ENCODE assay signal across 12 cellular contexts in the genomic region with DNA sequence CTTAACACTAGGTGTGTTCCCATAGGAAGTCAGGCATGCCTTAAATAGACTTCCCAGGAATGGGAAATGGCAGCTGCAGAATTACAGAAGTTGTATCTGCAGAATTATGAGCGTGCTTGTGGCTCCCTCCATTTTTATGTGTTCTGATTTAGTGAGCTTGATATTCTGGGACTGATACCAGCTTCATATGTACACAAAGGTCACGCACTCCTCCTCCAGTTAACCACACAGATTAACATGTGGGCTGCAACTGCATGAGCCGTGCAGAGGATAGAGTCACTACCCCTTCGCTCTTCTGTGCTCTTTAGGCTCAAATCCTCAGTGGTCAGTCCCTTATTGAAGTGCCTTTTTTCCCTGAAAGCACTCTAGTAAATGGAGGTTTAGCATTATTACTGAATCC.
DNase-seq lines count a peak whose midpoint lies in the region; ATAC-seq lines count a peak whose summit lies in the region.
"Had no signal": no experiment of that assay in that cellular context is flagged by ENCODE, and none has a peak within 500 bp of the region (broad histone marks: within the 10 kb centered on the region; RNA-seq: fewer than 3 reads in every experiment).

No MANE protein-coding gene starts in this region.

- intact Hi-C loops in sciatic nerve (cut with DNase I): no loop called here

- ATAC-seq in GM18868 (IDR thresholded peaks at IDR 0.05; ENCODE audit: unreplicated experiment): peak; percentile 37
- peak; percentile 39 for ATAC-seq in HG03103 (IDR thresholded peaks at IDR 0.05; ENCODE audit: low read depth, unreplicated experiment)
- no peak for ATAC-seq in sciatic nerve

- DNase-seq in CD1c-positive myeloid dendritic cell (ENCODE audit: extremely low spot score) (peak; percentile 81), fibroblast of peridontal ligament (ENCODE audit: extremely low read depth) (peak; percentile 41), SKM-1 (lab: John Stamatoyannopoulos, UW; ENCODE audit: unreplicated experiment) (no peak), sciatic nerve (ENCODE audit: low spot score) (no peak), OCI-M2 (lab: John Stamatoyannopoulos, UW; ENCODE audit: unreplicated experiment) (no peak), NCI-H2196 treated with DMSO at 0.1 percent for 48 hours (lab: John Stamatoyannopoulos, UW; ENCODE audit: unreplicated experiment) (no peak)
- DNase-seq: activated effector memory CD4-positive, alpha-beta T cell treated with Interleukin-2 at 50 U/mL for 16 hours; Calu3; effector CD4-positive, alpha-beta T cell; NCI-H226 had no signal

Comparison
In these comparisons a context has a peak if more than half of its experiments do, and no peak if none do; other contexts are left out.
1. DNase-seq: peak in CD1c-positive myeloid dendritic cell (single experiment) and fibroblast of peridontal ligament (single experiment); none in SKM-1 (single experiment), sciatic nerve (single experiment), OCI-M2 (single experiment) and NCI-H2196 treated with DMSO at 0.1 percent for 48 hours (single experiment).